Comparison of ENCODE assay signal across 1 cellular context in genomic region chr7:139675127-139676110, GRCh38.
A peak's percentile ranks its signal among the peaks of the same experiment; 100 is the strongest.
TF ChIP-seq lines count a peak whose summit lies in the region.

No MANE protein-coding gene starts in this region.

TF ChIP-seq in HepG2, 621 proteins besides CTCF, POLR2A, EP300 and RAD21 (continued from another document and continues in another):
- TF ChIP-seq ZNF44 (CRISPR knock-in tag; IDR thresholded peaks at IDR 0.05) (no peak), ZNF7 (CRISPR knock-in tag; IDR thresholded peaks at IDR 0.05) (no peak; the same call in 1 of the 2 replicates), ZNF839 (CRISPR knock-in tag; IDR thresholded peaks at IDR 0.05; ENCODE audit: borderline replicate concordance) (no peak), ZNF17 (CRISPR knock-in tag; IDR thresholded peaks at IDR 0.05) (no peak), ZNF747 (CRISPR knock-in tag; IDR thresholded peaks at IDR 0.05; ENCODE audit: borderline replicate concordance) (no peak), HIC2 (CRISPR knock-in tag; IDR thresholded peaks at IDR 0.05; ENCODE audit: low read depth) (no peak), ZNF782 (CRISPR knock-in tag; IDR thresholded peaks at IDR 0.05; ENCODE audit: borderline replicate concordance) (peak; percentile 26; the same call in 1 of the 2 replicates), MXD4 (CRISPR knock-in tag; IDR thresholded peaks at IDR 0.05) (peak; percentile 57; the same call in 1 of the 2 replicates), ZMYM3 (CRISPR knock-in tag; IDR thresholded peaks at IDR 0.05) (peak; percentile 72; the same call in 1 of the 2 replicates), ZNF34 (CRISPR knock-in tag; IDR thresholded peaks at IDR 0.05; ENCODE audit: borderline replicate concordance) (no peak), ZNF550 (CRISPR knock-in tag; IDR thresholded peaks at IDR 0.05; ENCODE audit: borderline replicate concordance) (no peak), ZNF563 (CRISPR knock-in tag; IDR thresholded peaks at IDR 0.05) (peak; percentile 27; the same call in 1 of the 2 replicates), ZFP90 (CRISPR knock-in tag; IDR thresholded peaks at IDR 0.05; ENCODE audit: borderline replicate concordance) (peak; percentile 71; the same call in 1 of the 2 replicates), PRDM10 (CRISPR knock-in tag; IDR thresholded peaks at IDR 0.05; ENCODE audit: low read depth) (peak; percentile 62; the same call in 1 of the 2 replicates), MLXIP (CRISPR knock-in tag; IDR thresholded peaks at IDR 0.05; ENCODE audit: borderline replicate concordance) (no peak), TEAD2 (CRISPR knock-in tag; IDR thresholded peaks at IDR 0.05) (no peak), CC2D1A (CRISPR knock-in tag; IDR thresholded peaks at IDR 0.05) (no peak), MXD3 (CRISPR knock-in tag; IDR thresholded peaks at IDR 0.05) (no peak), E2F5 (CRISPR knock-in tag; conservative IDR thresholded peaks at IDR 0.05) (no peak), TSC22D2 (CRISPR knock-in tag; IDR thresholded peaks at IDR 0.05; ENCODE audit: borderline replicate concordance) (no peak; the same call in 1 of the 2 replicates), KLF6 (CRISPR knock-in tag; IDR thresholded peaks at IDR 0.05) (no peak), HES4 (CRISPR knock-in tag; IDR thresholded peaks at IDR 0.05; ENCODE audit: borderline replicate concordance) (no peak), ZNF282 (IDR thresholded peaks at IDR 0.05; ENCODE audit: partially characterized antibody) (no peak), POGZ (CRISPR knock-in tag; IDR thresholded peaks at IDR 0.05) (peak; percentile 87), CHCHD3 (CRISPR knock-in tag; IDR thresholded peaks at IDR 0.05) (no peak), ZNF530 (CRISPR knock-in tag; IDR thresholded peaks at IDR 0.05; ENCODE audit: low read depth) (no peak), CEBPG (CRISPR knock-in tag; IDR thresholded peaks at IDR 0.05) (peak; percentile 99), ZZZ3 (CRISPR knock-in tag; IDR thresholded peaks at IDR 0.05; ENCODE audit: borderline replicate concordance) (no peak), ZKSCAN1 (IDR thresholded peaks at IDR 0.05; ENCODE audit: low read length) (peak; percentile 50; the same call in 1 of the 2 replicates), GZF1 (CRISPR knock-in tag; IDR thresholded peaks at IDR 0.05) (no peak), ZNF256 (CRISPR knock-in tag; conservative IDR thresholded peaks at IDR 0.05) (no peak), CEBPB (IDR thresholded peaks at IDR 0.05; ENCODE audit: borderline replicate concordance, low read depth, low read length) (peak; percentile 99), HOXA7 (CRISPR knock-in tag; IDR thresholded peaks at IDR 0.05) (no peak), SP1 (IDR thresholded peaks at IDR 0.05) (no peak), SP1 (CRISPR knock-in tag; IDR thresholded peaks at IDR 0.05) (no peak), THAP11 (CRISPR knock-in tag; IDR thresholded peaks at IDR 0.05) (peak; percentile 80), ZNF510 (CRISPR knock-in tag; IDR thresholded peaks at IDR 0.05; ENCODE audit: low read depth) (no peak), STAT5B (CRISPR knock-in tag; IDR thresholded peaks at IDR 0.05) (no peak), SP140L (CRISPR knock-in tag; IDR thresholded peaks at IDR 0.05; ENCODE audit: borderline replicate concordance) (no peak), ZBTB14 (CRISPR knock-in tag; IDR thresholded peaks at IDR 0.05) (no peak), ZNF430 (CRISPR knock-in tag; IDR thresholded peaks at IDR 0.05) (peak; percentile 65; the same call in 1 of the 2 replicates), ZNF878 (CRISPR knock-in tag; IDR thresholded peaks at IDR 0.05) (peak; percentile 88; the same call in 1 of the 2 replicates), KDM2A (CRISPR knock-in tag; IDR thresholded peaks at IDR 0.05; ENCODE audit: borderline replicate concordance, low read depth) (peak; percentile 28; the same call in 1 of the 2 replicates), ZNF615 (CRISPR knock-in tag; IDR thresholded peaks at IDR 0.05; ENCODE audit: borderline replicate concordance) (no peak; the same call in 1 of the 2 replicates), TBX2 (CRISPR knock-in tag; IDR thresholded peaks at IDR 0.05; ENCODE audit: borderline replicate concordance) (peak; percentile 95), FOXA1 (IDR thresholded peaks at IDR 0.05) (no peak), FOXA1 (CRISPR knock-in tag; IDR thresholded peaks at IDR 0.05) (peak; percentile 91), ZNF512 (CRISPR knock-in tag; IDR thresholded peaks at IDR 0.05) (peak; percentile 66; the same call in 1 of the 2 replicates), ZNF687 (CRISPR knock-in tag; IDR thresholded peaks at IDR 0.05) (peak; percentile 21; the same call in 1 of the 2 replicates), ZNF781 (CRISPR knock-in tag; IDR thresholded peaks at IDR 0.05; ENCODE audit: borderline replicate concordance, not compliant biosample characterization) (no peak), SPEN (CRISPR knock-in tag; IDR thresholded peaks at IDR 0.05; ENCODE audit: low read depth) (peak; percentile 53; the same call in 1 of the 2 replicates), ZNF234 (CRISPR knock-in tag; conservative IDR thresholded peaks at IDR 0.05) (no peak), HDAC2 (CRISPR knock-in tag; IDR thresholded peaks at IDR 0.05) (peak; percentile 92), SIN3A (IDR thresholded peaks at IDR 0.05; ENCODE audit: borderline replicate concordance, low read depth, low read length) (no peak), ZNF260 (CRISPR knock-in tag; IDR thresholded peaks at IDR 0.05; ENCODE audit: borderline replicate concordance, low read depth) (no peak), ZNF235 (CRISPR knock-in tag; IDR thresholded peaks at IDR 0.05; ENCODE audit: borderline replicate concordance) (no peak)
